8 cellular contexts compared by ENCODE assay signal in genomic region chr4:128220286-128221235, GRCh38.
A peak's percentile ranks its signal among the peaks of the same experiment; 100 is the strongest.
DNase-seq lines count a peak whose midpoint lies in the region; ATAC-seq, FAIRE-seq and TF ChIP-seq lines count a peak whose summit lies in the region.

No MANE protein-coding gene starts in this region.

- H3K4me3 Mint-ChIP-seq in activated T-helper 1 cell treated with anti-CD3 and anti-CD28 coated beads, Interleukin-12 subunit alpha, Interleukin-12 subunit beta, Interleukin-2, Interleukin-4 antibody, amounts not matched to agents 30 ng/mL and 10 ng/mL and 1 ng/mL, durations not matched to agents 14 hours and 24 hours and 36 hours = no peak overlapping the region

- in situ Hi-C loops in KBM-7 (cut with MboI; ENCODE audit: low pct_unique_long_range_greater_than_20kb, low sequenced_read_pairs) = no loop called here
- in situ Hi-C loops in transverse colon (cut with MboI; ENCODE audit: low pct_ligation_motif_present in 1 of 4, low pct_unique_long_range_greater_than_20kb in 1 of 4, low sequenced_read_pairs in 3 of 4) = no loop called here

- no peaks in the 10 kb centered on the region for H3K36me3 Mint-ChIP-seq in activated T-helper 1 cell treated with anti-CD3 and anti-CD28 coated beads, Interleukin-12 subunit alpha, Interleukin-12 subunit beta, Interleukin-2, Interleukin-4 antibody, amounts not matched to agents 30 ng/mL and 10 ng/mL and 1 ng/mL, durations not matched to agents 14 hours and 24 hours and 36 hours (ENCODE audit: low read depth)

- H3K9me3 ChIP-seq in right lobe of liver (no peaks in the 10 kb centered on the region), transverse colon (no peaks in the 10 kb centered on the region)

- H3K27me3 ChIP-seq in right lobe of liver (no peaks in the 10 kb centered on the region), transverse colon (no peaks in the 10 kb centered on the region)

- FAIRE-seq in GM19239 (lab: Jason Lieb, UNC) = peak; percentile 68

- H3K27me3 Mint-ChIP-seq in activated T-helper 1 cell treated with anti-CD3 and anti-CD28 coated beads, Interleukin-12 subunit alpha, Interleukin-12 subunit beta, Interleukin-2, Interleukin-4 antibody, amounts not matched to agents 30 ng/mL and 10 ng/mL and 1 ng/mL, durations not matched to agents 14 hours and 24 hours and 36 hours (ENCODE audit: insufficient read depth) = no peaks in the 10 kb centered on the region

- intact Hi-C loops in right lobe of liver (cut with DNase I) = no loop called here
- intact Hi-C loops in activated T-helper 1 cell treated with anti-CD3 and anti-CD28 coated beads, Interleukin-12 subunit alpha, Interleukin-12 subunit beta, Interleukin-2, Interleukin-4 antibody, amounts not matched to agents 30 ng/mL and 10 ng/mL and 1 ng/mL, durations not matched to agents 14 hours and 24 hours and 36 hours (cut with micrococcal nuclease) = loop anchor here (2.0 to 10.0 kb wide), 2 partner anchors 30 to 616 kb away; no protein-coding TSS in a partner anchor
- intact Hi-C loops in transverse colon (cut with DNase I; ENCODE audit: low total_unique reads) = no loop called here

- H3K27ac Mint-ChIP-seq in activated T-helper 1 cell treated with anti-CD3 and anti-CD28 coated beads, Interleukin-12 subunit alpha, Interleukin-12 subunit beta, Interleukin-2, Interleukin-4 antibody, amounts not matched to agents 30 ng/mL and 10 ng/mL and 1 ng/mL, durations not matched to agents 14 hours and 24 hours and 36 hours = no peak overlapping the region

- DNase-seq in CMK (ENCODE audit: low read depth) (peak; percentile 5), GM19239 (ENCODE audit: insufficient read length, low spot score) (peak; percentile 4), KBM-7 (peak; percentile 58), amniotic epithelial cell (ENCODE audit: low read depth) (peak; percentile 84), right lobe of liver (no peak), transverse colon (no peak)
- no peak for DNase-seq in activated T-helper 1 cell treated with anti-CD3 and anti-CD28 coated beads, Interleukin-12 subunit alpha, Interleukin-12 subunit beta, Interleukin-2, Interleukin-4 antibody, amounts not matched to agents 30 ng/mL and 10 ng/mL and 1 ng/mL, durations not matched to agents 14 hours and 24 hours and 36 hours (ENCODE audit: low spot score)

- ATAC-seq in right lobe of liver (peak; percentile 58 to 85 (median 67)), HG03097 (IDR thresholded peaks at IDR 0.05; ENCODE audit: low FRiP score, unreplicated experiment) (no peak)

- no peak for TF ChIP-seq EP300 in transverse colon (IDR thresholded peaks at IDR 0.05; ENCODE audit: low read depth)

- no peak overlapping the region for H3K27ac ChIP-seq in right lobe of liver
- H3K27ac ChIP-seq in transverse colon = no peak overlapping the region

- H3K4me1 ChIP-seq in right lobe of liver (no peaks in the 10 kb centered on the region), transverse colon (no peaks in the 10 kb centered on the region)

- no peaks in the 10 kb centered on the region for H3K36me3 ChIP-seq in right lobe of liver
- no peaks in the 10 kb centered on the region for H3K36me3 ChIP-seq in transverse colon

- TF ChIP-seq POLR2A in right lobe of liver (IDR thresholded peaks at IDR 0.05) = no peak
- TF ChIP-seq POLR2A in transverse colon (IDR thresholded peaks at IDR 0.05) = no peak

- no peaks in the 10 kb centered on the region for H3K4me1 Mint-ChIP-seq in activated T-helper 1 cell treated with anti-CD3 and anti-CD28 coated beads, Interleukin-12 subunit alpha, Interleukin-12 subunit beta, Interleukin-2, Interleukin-4 antibody, amounts not matched to agents 30 ng/mL and 10 ng/mL and 1 ng/mL, durations not matched to agents 14 hours and 24 hours and 36 hours (ENCODE audit: low read depth)

- no peaks in the 10 kb centered on the region for H3K9me3 Mint-ChIP-seq in activated T-helper 1 cell treated with anti-CD3 and anti-CD28 coated beads, Interleukin-12 subunit alpha, Interleukin-12 subunit beta, Interleukin-2, Interleukin-4 antibody, amounts not matched to agents 30 ng/mL and 10 ng/mL and 1 ng/mL, durations not matched to agents 14 hours and 24 hours and 36 hours

- H3K4me3 ChIP-seq in right lobe of liver (no peak overlapping the region), transverse colon (no peak overlapping the region)

- 46% methylated on average over 8 of the region's 8 CpGs for WGBS in right lobe of liver (ENCODE audit: insufficient coverage, low coverage, low lambda C conversion rate, missing lambda C conversion rate)
- 50 to 64% methylated on average over 8 of the region's 8 CpGs for WGBS in transverse colon (ENCODE audit: low coverage in 1 of 2), 2 donors

- TF ChIP-seq CTCF in right lobe of liver (IDR thresholded peaks at IDR 0.05) (peak; percentile 31 to 41 (median 37)), transverse colon (IDR thresholded peaks at IDR 0.05) (no peak)

Comparison
In these comparisons a context has a peak if more than half of its experiments do, and no peak if none do; other contexts are left out.
1. DNase-seq: peak in CMK (single experiment), GM19239 (single experiment), KBM-7 (single experiment) and amniotic epithelial cell (single experiment); none in right lobe of liver (0 of 3), activated T-helper 1 cell treated with anti-CD3 and anti-CD28 coated beads, Interleukin-12 subunit alpha, Interleukin-12 subunit beta, Interleukin-2, Interleukin-4 antibody, amounts not matched to agents 30 ng/mL and 10 ng/mL and 1 ng/mL, durations not matched to agents 14 hours and 24 hours and 36 hours (single experiment) and transverse colon (single experiment).
2. CTCF ChIP-seq: peak in right lobe of liver (4 of 4); none in transverse colon (0 of 5).